Comparison of ENCODE assay signal across 1 cellular context in genomic region chr5:173781432-173781825, GRCh38.
TF ChIP-seq lines count a peak whose summit lies in the region.

No MANE protein-coding gene starts in this region.

TF ChIP-seq in SK-N-SH treated with all-trans-retinoic acid at 6 μM for 48 hours, 23 proteins besides CTCF, POLR2A, EP300 and RAD21 (continued from another document):
- TF ChIP-seq ESRRG (CRISPR knock-in tag; IDR thresholded peaks at IDR 0.05) (no peak), OSR1 (CRISPR knock-in tag; IDR thresholded peaks at IDR 0.05) (no peak), TSHZ2 (CRISPR knock-in tag; IDR thresholded peaks at IDR 0.05) (no peak), BACH2 (CRISPR knock-in tag; IDR thresholded peaks at IDR 0.05; ENCODE audit: borderline replicate concordance) (no peak), TCF4 (CRISPR knock-in tag; IDR thresholded peaks at IDR 0.05; ENCODE audit: borderline replicate concordance) (no peak)
